9 cellular contexts compared by ENCODE assay signal in genomic region chr2:56077352-56077915, GRCh38.
A peak's percentile ranks its signal among the peaks of the same experiment; 100 is the strongest.
DNase-seq lines count a peak whose midpoint lies in the region; ATAC-seq and TF ChIP-seq lines count a peak whose summit lies in the region.
"Had no signal": no experiment of that assay in that cellular context is flagged by ENCODE, and none has a peak within 500 bp of the region (broad histone marks: within the 10 kb centered on the region; RNA-seq: fewer than 3 reads in every experiment).

No MANE protein-coding gene starts in this region.

- TF ChIP-seq CTCF in C4-2B (conservative IDR thresholded peaks at IDR 0.05) (peak; percentile 64), HFF-Myc (IDR thresholded peaks at IDR 0.05; ENCODE audit: low read depth, low read length, missing control alignments) (peak; percentile 59), transverse colon (IDR thresholded peaks at IDR 0.05) (no peak)

- H3K36me3 ChIP-seq in iPS DF 6.9 (ENCODE audit: control insufficient read depth, insufficient read depth, low read length) (no peaks in the 10 kb centered on the region), transverse colon (no peaks in the 10 kb centered on the region)

- no CpG with 5 or more reads among the region's 6 CpGs for WGBS in iPS DF 6.9 (ENCODE audit: insufficient coverage, insufficient read length)
- 60 to 67% methylated on average over 6 of the region's 6 CpGs for WGBS in transverse colon (ENCODE audit: low coverage in 1 of 2), 2 donors

- H3K27me3 ChIP-seq in iPS DF 6.9 (ENCODE audit: control insufficient read depth, insufficient read depth, low read length): no peaks in the 10 kb centered on the region
- no peaks in the 10 kb centered on the region for H3K27me3 ChIP-seq in transverse colon

- ATAC-seq in GM19463 (IDR thresholded peaks at IDR 0.05; ENCODE audit: unreplicated experiment) (no peak), GM21390 (IDR thresholded peaks at IDR 0.05; ENCODE audit: unreplicated experiment) (no peak)

- in situ Hi-C loops in transverse colon (cut with MboI; ENCODE audit: low pct_ligation_motif_present in 1 of 4, low pct_unique_long_range_greater_than_20kb in 1 of 4, low sequenced_read_pairs in 3 of 4): no loop called here

- H3K27ac ChIP-seq in C4-2B: no peak overlapping the region
- H3K27ac ChIP-seq in iPS DF 6.9 (ENCODE audit: low read length): no peak overlapping the region
- H3K27ac ChIP-seq in transverse colon: no peak overlapping the region

- H3K9me3 ChIP-seq in iPS DF 6.9 (ENCODE audit: control insufficient read depth, insufficient read depth, low read length) (no peaks in the 10 kb centered on the region), transverse colon (no peaks in the 10 kb centered on the region)

- no peak for TF ChIP-seq EP300 in transverse colon (IDR thresholded peaks at IDR 0.05; ENCODE audit: low read depth)

- no peak for DNase-seq in HFF-Myc (ENCODE audit: extremely low read depth, low read depth)
- DNase-seq in SHP77 treated with DMSO at 0.1 percent for 48 hours (lab: John Stamatoyannopoulos, UW): peak; percentile 32
- DNase-seq in iPS DF 6.9 (ENCODE audit: low read depth, low spot score): peak; percentile 20
- DNase-seq in transverse colon: no peak
- no peak for DNase-seq in stimulated activated CD4-positive, alpha-beta T cell treated with anti-CD3 and anti-CD28 coated beads, Interleukin-4, amount 100 ng/mL, for 24 hours

- H3K4me3 ChIP-seq in HFF-Myc (replicated peaks; ENCODE audit: low read depth, low read length) (no peak overlapping the region), iPS DF 6.9 (ENCODE audit: low read length) (no peak overlapping the region), transverse colon (no peak overlapping the region)
- H3K4me3 ChIP-seq: lung had no signal

- intact Hi-C loops in transverse colon (cut with DNase I; ENCODE audit: low total_unique reads): loop anchor here (1.0 kb wide), 1 partner anchor 33 kb away; no protein-coding TSS in a partner anchor

- no peak for TF ChIP-seq POLR2A in transverse colon (IDR thresholded peaks at IDR 0.05)

- H3K4me1 ChIP-seq in iPS DF 6.9 (ENCODE audit: control insufficient read depth, insufficient read depth, low read length) (no peaks in the 10 kb centered on the region), transverse colon (no peaks in the 10 kb centered on the region)

Comparison
In these comparisons a context has a peak if more than half of its experiments do, and no peak if none do; other contexts are left out.
1. CTCF ChIP-seq: peak in C4-2B (single experiment) and HFF-Myc (single experiment); none in transverse colon (0 of 5).
2. DNase-seq: peak in SHP77 treated with DMSO at 0.1 percent for 48 hours (single experiment) and iPS DF 6.9 (single experiment); none in HFF-Myc (single experiment), transverse colon (single experiment) and stimulated activated CD4-positive, alpha-beta T cell treated with anti-CD3 and anti-CD28 coated beads, Interleukin-4, amount 100 ng/mL, for 24 hours (single experiment).